ENCODE assay signal across 8 cellular contexts in the genomic region with DNA sequence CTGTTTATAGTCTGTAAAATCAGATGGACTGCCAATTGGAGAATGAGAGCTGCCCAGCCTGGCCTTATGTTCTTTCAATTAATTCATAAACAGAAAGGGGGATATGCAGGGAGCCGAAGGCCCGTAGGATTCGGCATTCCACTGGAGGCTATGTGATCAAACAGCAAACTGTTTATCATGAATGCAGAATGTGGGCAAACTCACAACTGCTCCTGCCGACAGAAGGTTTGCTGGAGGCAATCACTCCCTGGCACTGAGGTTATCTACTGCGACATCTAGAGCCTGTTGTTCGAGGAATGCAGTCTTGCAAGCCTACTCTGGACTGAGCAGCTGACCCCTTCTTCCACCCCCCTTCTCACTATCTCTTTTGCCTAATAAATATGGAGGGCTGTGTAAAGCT. TPM values are rescaled to one million over a fixed set of nuclear protein-coding genes. Genes with fewer than 3 reads are reported as not detected.
DNase-seq lines count a peak whose midpoint lies in the region; ATAC-seq, FAIRE-seq and TF ChIP-seq lines count a peak whose summit lies in the region.
"Not testable (repeated sequence)": the region's sequence is repeated elsewhere in the genome, so short reads cannot be mapped to it uniquely, and the experiment has no call there.

No MANE protein-coding gene starts in this region.

- H3K18ac ChIP-seq in IMR-90 (ENCODE audit: low read depth, low read length); trophoblast cell (ENCODE audit: low read length): not testable (repeated sequence)

- not testable (repeated sequence) for H2AFZ ChIP-seq in IMR-90 (replicated peaks; ENCODE audit: low read length, poor library complexity); PC-9; trophoblast cell (ENCODE audit: insufficient read depth, low read length, poor library complexity)

- POLR2A ChIA-PET in IMR-90 (lab: Charles Lee; ENCODE audit: unreplicated experiment); PC-9 (lab: Charles Lee; ENCODE audit: unreplicated experiment): not testable (repeated sequence)

- CTCF ChIA-PET in IMR-90 (lab: Yijun Ruan, JAX), result not testable (repeated sequence)
- CTCF ChIA-PET in PC-9 (lab: Charles Lee), result interaction anchor here (0.6 to 3.0 kb wide), 3 partner anchors 26 to 402 kb away, joined by 3 to 15 read pairs (median 8); partner anchors contain the start of gene SLC6A6

- H3K4me1 Mint-ChIP-seq in endodermal cell (peaks cover 17% of the 10 kb centered on the region), mesothelial cell of epicardium (peaks cover 56% of the 10 kb centered on the region)

- not testable (repeated sequence) for ATAC-seq in IMR-90 (ENCODE audit: low read depth)

- not testable (repeated sequence) for H2BK5ac ChIP-seq in IMR-90 (ENCODE audit: low read depth, low read length, poor library complexity, severe bottlenecking)
- H2BK5ac ChIP-seq in trophoblast cell (ENCODE audit: low read depth, low read length, poor library complexity), result peak overlapping the region; percentile 79

- TF ChIP-seq POLR2A in IMR-90 (IDR thresholded peaks at IDR 0.05; ENCODE audit: low read depth, low read length), result not testable (repeated sequence)

- not testable (repeated sequence) for TF ChIP-seq RAD21 in IMR-90 (IDR thresholded peaks at IDR 0.05; ENCODE audit: low read length)

- peak overlapping the region; percentile 61; the same call in 2 of the 3 replicates for H2BK15ac ChIP-seq in IMR-90 (ENCODE audit: low read depth, low read length)

- not testable (repeated sequence) for H3K9ac ChIP-seq in IMR-90 (ENCODE audit: low read depth, low read length); endodermal cell (ENCODE audit: extremely low read depth, low read length, poor library complexity, severe bottlenecking); trophoblast cell (ENCODE audit: low read length)

- not testable (repeated sequence) for H4K20me1 ChIP-seq in IMR-90 (ENCODE audit: insufficient read depth, low read length); PC-9 (ENCODE audit: insufficient read depth)

- H4K5ac ChIP-seq in IMR-90 (ENCODE audit: low read depth, low read length), result not testable (repeated sequence)

- peak; percentile 99 for FAIRE-seq in TTC549 (lab: Jason Lieb, UNC)

- H2AK9ac ChIP-seq in IMR-90 (replicated peaks; ENCODE audit: low read depth, low read length, poor library complexity), result not testable (repeated sequence)

- peak overlapping the region; percentile 39; the same call in 1 of the 2 replicates for H2AK5ac ChIP-seq in IMR-90 (ENCODE audit: low read depth, low read length)
- not testable (repeated sequence) for H2AK5ac ChIP-seq in trophoblast cell (ENCODE audit: low read length)

- H3K4me3 ChIP-seq in IMR-90 (ENCODE audit: insufficient read depth, low read depth, low read length); PC-9; endodermal cell (ENCODE audit: low read length); trophoblast cell (ENCODE audit: low read depth, low read length): not testable (repeated sequence)

- not testable (repeated sequence) for H3K36me3 ChIP-seq in IMR-90 (ENCODE audit: control insufficient read depth, insufficient read depth, low read length); PC-9 (ENCODE audit: low read depth); endodermal cell (ENCODE audit: control insufficient read depth, insufficient read depth, low read length); trophoblast cell (ENCODE audit: control insufficient read depth in 1 of 2, insufficient read depth in 2 of 2, low read length in 2 of 2)

- H3K56ac ChIP-seq in IMR-90 (ENCODE audit: extremely low read depth, insufficient read depth, low read length), result not testable (repeated sequence)

- not testable (repeated sequence) for H3K14ac ChIP-seq in IMR-90 (replicated peaks; ENCODE audit: low read depth, low read length); trophoblast cell (ENCODE audit: low read length)

- peaks cover 23% of the 10 kb centered on the region for H3K9me1 ChIP-seq in IMR-90 (ENCODE audit: insufficient read depth, low read length)

- not testable (repeated sequence) for H4K91ac ChIP-seq in IMR-90 (ENCODE audit: insufficient read depth, low read depth, low read length); trophoblast cell (ENCODE audit: low read depth, low read length)

- H2BK12ac ChIP-seq in trophoblast cell (ENCODE audit: low read length), result not testable (repeated sequence)

- not testable (repeated sequence) for H4K12ac ChIP-seq in trophoblast cell (ENCODE audit: low read depth, low read length)

- not testable (repeated sequence) for H3K9me3 ChIP-seq in IMR-90 (ENCODE audit: control insufficient read depth, insufficient read depth, low read length); trophoblast cell (ENCODE audit: insufficient read depth, low read depth, low read length)
- H3K9me3 ChIP-seq in PC-9 (ENCODE audit: insufficient read depth, low read depth) (peaks cover 17% of the 10 kb centered on the region), endodermal cell (ENCODE audit: control insufficient read depth, low read length) (peaks cover 14% of the 10 kb centered on the region)

- H3K79me2 ChIP-seq in PC-9 (ENCODE audit: low read depth); trophoblast cell (ENCODE audit: control insufficient read depth, insufficient read depth, low read length, poor library complexity): not testable (repeated sequence)

- H3K9me2 ChIP-seq in PC-9 (ENCODE audit: insufficient read depth), result not testable (repeated sequence)

- not testable (repeated sequence) for H3K4me3 Mint-ChIP-seq in endodermal cell, mesothelial cell of epicardium

- H3K4me1 ChIP-seq in IMR-90 (ENCODE audit: control insufficient read depth, insufficient read depth, low read length), result peaks cover 34% of the 10 kb centered on the region
- peaks cover 84% of the 10 kb centered on the region for H3K4me1 ChIP-seq in PC-9 (replicated peaks; ENCODE audit: insufficient read depth)
- not testable (repeated sequence) for H3K4me1 ChIP-seq in endodermal cell (ENCODE audit: control insufficient read depth, insufficient read depth, low read length)
- peaks cover 31 to 52% of the 10 kb centered on the region in 2 experiments for H3K4me1 ChIP-seq in trophoblast cell (ENCODE audit: control insufficient read depth in 1 of 2, insufficient read depth in 2 of 2, low read length in 2 of 2)

- DNase-seq in IMR-90; mesothelial cell of epicardium (ENCODE audit: low spot score in 2 of 2, unreplicated experiment in 2 of 2): not testable (repeated sequence)
- peak; percentile 61 to 81 for DNase-seq in PC-9
- peak; percentile 16 for DNase-seq in endodermal cell
- DNase-seq in trophoblast cell, result peak; percentile 76 to 82
- peak; percentile 42 for DNase-seq in ureter (ENCODE audit: low spot score)

- dilution Hi-C loops in IMR-90 (cut with HindIII; ENCODE audit: low sequenced_read_pairs, unreplicated experiment), result not testable (repeated sequence)

- peaks cover 68% of the 10 kb centered on the region for H3F3A ChIP-seq in PC-9 (ENCODE audit: insufficient read depth, low read depth)

- H3K4me2 ChIP-seq in IMR-90 (ENCODE audit: low read depth, low read length); trophoblast cell (ENCODE audit: low read length): not testable (repeated sequence)
- peak overlapping the region; percentile 89 for H3K4me2 ChIP-seq in PC-9

- H3K27ac Mint-ChIP-seq in endodermal cell, result not testable (repeated sequence)
- peak overlapping the region; percentile 72 for H3K27ac Mint-ChIP-seq in mesothelial cell of epicardium

- H4K8ac ChIP-seq in IMR-90 (ENCODE audit: low read depth in 2 of 2, low read length in 2 of 2); trophoblast cell (ENCODE audit: low read depth, low read length): not testable (repeated sequence)

- in situ Hi-C loops in IMR-90 (cut with MboI; ENCODE audit: low sequenced_read_pairs), result not testable (repeated sequence)

- TF ChIP-seq CTCF in C4-2B (conservative IDR thresholded peaks at IDR 0.05); IMR-90 (conservative IDR thresholded peaks at IDR 0.05; ENCODE audit: low read depth, low read length); PC-9 (conservative IDR thresholded peaks at IDR 0.05); endodermal cell (conservative IDR thresholded peaks at IDR 0.05); mesothelial cell of epicardium (IDR thresholded peaks at IDR 0.05; ENCODE audit: unreplicated experiment): not testable (repeated sequence)

- H2BK20ac ChIP-seq in IMR-90 (ENCODE audit: low read depth, low read length), result not testable (repeated sequence)

- BruUV-seq in IMR-90 (replicated peaks; lab: Mats Ljungman, UMichigan); PC-9 (replicated peaks; lab: Mats Ljungman, UMichigan): not testable (repeated sequence)

- not testable (repeated sequence) for H3K23ac ChIP-seq in IMR-90 (ENCODE audit: low read depth, low read length); trophoblast cell (ENCODE audit: low read length)

- H3K27me3 ChIP-seq in IMR-90 (ENCODE audit: control insufficient read depth, insufficient read depth, low read length); PC-9 (ENCODE audit: insufficient read depth, low read depth); trophoblast cell (ENCODE audit: insufficient read depth, low read length): not testable (repeated sequence)
- peaks cover 91% of the 10 kb centered on the region for H3K27me3 ChIP-seq in endodermal cell (ENCODE audit: control insufficient read depth, insufficient read depth, low read length, poor library complexity, severe bottlenecking)

- peak overlapping the region; percentile 36; the same call in 1 of the 2 replicates for H3K27ac ChIP-seq in C4-2B
- H3K27ac ChIP-seq in IMR-90 (ENCODE audit: insufficient read depth, low read length); endodermal cell (ENCODE audit: low read depth, low read length): not testable (repeated sequence)
- peak overlapping the region; percentile 86 for H3K27ac ChIP-seq in PC-9
- H3K27ac ChIP-seq in trophoblast cell (ENCODE audit: low read depth, low read length), result peak overlapping the region; percentile 96

- H3K9me3 Mint-ChIP-seq in endodermal cell, result peaks cover 29% of the 10 kb centered on the region
- H3K9me3 Mint-ChIP-seq in mesothelial cell of epicardium, result not testable (repeated sequence)

- intact Hi-C loops in IMR-90 (cut with micrococcal nuclease), result not testable (repeated sequence)
- intact Hi-C loops in PC-9 (cut with micrococcal nuclease; ENCODE audit: unreplicated experiment), result loop anchor here (1.0 kb wide), 1 partner anchor 26 kb away; no protein-coding TSS in a partner anchor

- H3K4ac ChIP-seq in IMR-90 (ENCODE audit: low read depth, low read length), result peak overlapping the region; percentile 46
- H3K4ac ChIP-seq in trophoblast cell (ENCODE audit: low read depth, low read length), result not testable (repeated sequence)

- peaks cover 100% of the 10 kb centered on the region for H3K27me3 Mint-ChIP-seq in endodermal cell (ENCODE audit: insufficient read depth)
- not testable (repeated sequence) for H3K27me3 Mint-ChIP-seq in mesothelial cell of epicardium (ENCODE audit: low read depth)

- H2BK120ac ChIP-seq in IMR-90 (ENCODE audit: low read depth, low read length) (peak overlapping the region; percentile 58; the same call in 1 of the 2 replicates), trophoblast cell (ENCODE audit: insufficient read depth, low read length, poor library complexity) (peak overlapping the region; percentile 98)

- H3K79me1 ChIP-seq in IMR-90 (ENCODE audit: low read depth in 1 of 2, low read length in 2 of 2), result not testable (repeated sequence)
- H3K79me1 ChIP-seq in trophoblast cell (ENCODE audit: low read length), result peaks cover 66% of the 10 kb centered on the region

- 19% methylated on average over 3 of the region's 6 CpGs; no CpG with 5 or more reads in 1 of the 2 experiments for WGBS in IMR-90 (ENCODE audit: extremely low coverage in 2 of 2, insufficient read length in 1 of 2), 2 experiments
- WGBS in endodermal cell (ENCODE audit: insufficient coverage in 1 of 2, insufficient read length in 1 of 2), 2 experiments, result 95 to 96% methylated on average over 5 to 6 of the region's 6 CpGs
- no CpG with 5 or more reads among the region's 6 CpGs for WGBS in trophoblast cell (ENCODE audit: extremely low coverage, insufficient coverage, insufficient read length)

- H3K36me3 Mint-ChIP-seq in endodermal cell (ENCODE audit: low read depth), result not testable (repeated sequence)
- H3K36me3 Mint-ChIP-seq in mesothelial cell of epicardium, result peaks cover 10% of the 10 kb centered on the region

RNA-seq across cellular contexts. Expression of gene LSM3, which starts 51.1 kb away (rescaled TPM):
- total RNA-seq in IMR-90 (2012; rRNA removed), result 3.4 and 14.2 TPM in 2 replicates
- polyA plus RNA-seq in IMR-90 (2012; rRNA removed), result 10.0 and 11.5 TPM in 2 replicates
- 0.87 and 1.00 TPM in 2 replicates for polyA plus RNA-seq in IMR-90 (2012; cell fraction: cytosol; rRNA removed)
- polyA plus RNA-seq in IMR-90 (2012; cell fraction: nucleus; rRNA removed; ENCODE audit: low replicate concordance), result 0.20 and 1.8 TPM in 2 replicates
- 8.7 and 18.3 TPM in 2 replicates for total RNA-seq in PC-9 (2021)
- 10 to 100 TPM; 18.1 to 19.7 TPM for total RNA-seq in endodermal cell
- polyA plus RNA-seq in endodermal cell (2013, experiment 1 of 2), result 21.2 TPM
- polyA plus RNA-seq in endodermal cell (2013, experiment 2 of 2), result 21.9 TPM
- total RNA-seq in mesothelial cell of epicardium, result 9.6 to 10.9 TPM (median 9.7 TPM) in 3 replicates
- polyA plus RNA-seq in trophoblast cell (2013), result 30.7 and 31.4 TPM in 2 replicates
- 11.4 TPM for total RNA-seq in ureter

RNA-seq across cellular contexts. Expression of gene XPC, which starts 51.3 kb away (rescaled TPM):
- total RNA-seq in IMR-90 (2012; rRNA removed), result 40.5 and 48.8 TPM in 2 replicates
- polyA plus RNA-seq in IMR-90 (2012; rRNA removed), result 27.6 and 30.9 TPM in 2 replicates
- polyA plus RNA-seq in IMR-90 (2012; cell fraction: cytosol; rRNA removed), result 17.6 and 18.4 TPM in 2 replicates
- 62.0 and 94.0 TPM in 2 replicates for polyA plus RNA-seq in IMR-90 (2012; cell fraction: nucleus; rRNA removed; ENCODE audit: low replicate concordance)
- 27.1 and 28.8 TPM in 2 replicates for total RNA-seq in PC-9 (2021)
- 10 to 100 TPM; 33.0 to 40.0 TPM for total RNA-seq in endodermal cell
- polyA plus RNA-seq in endodermal cell (2013, experiment 1 of 2), result 37.6 TPM
- 34.9 TPM for polyA plus RNA-seq in endodermal cell (2013, experiment 2 of 2)
- 47.5 to 52.0 TPM (median 47.8 TPM) in 3 replicates for total RNA-seq in mesothelial cell of epicardium
- polyA plus RNA-seq in trophoblast cell (2013), result 26.3 and 26.6 TPM in 2 replicates
- 55.6 TPM for total RNA-seq in ureter
